8 cellular contexts compared by ENCODE assay signal in the genomic region with DNA sequence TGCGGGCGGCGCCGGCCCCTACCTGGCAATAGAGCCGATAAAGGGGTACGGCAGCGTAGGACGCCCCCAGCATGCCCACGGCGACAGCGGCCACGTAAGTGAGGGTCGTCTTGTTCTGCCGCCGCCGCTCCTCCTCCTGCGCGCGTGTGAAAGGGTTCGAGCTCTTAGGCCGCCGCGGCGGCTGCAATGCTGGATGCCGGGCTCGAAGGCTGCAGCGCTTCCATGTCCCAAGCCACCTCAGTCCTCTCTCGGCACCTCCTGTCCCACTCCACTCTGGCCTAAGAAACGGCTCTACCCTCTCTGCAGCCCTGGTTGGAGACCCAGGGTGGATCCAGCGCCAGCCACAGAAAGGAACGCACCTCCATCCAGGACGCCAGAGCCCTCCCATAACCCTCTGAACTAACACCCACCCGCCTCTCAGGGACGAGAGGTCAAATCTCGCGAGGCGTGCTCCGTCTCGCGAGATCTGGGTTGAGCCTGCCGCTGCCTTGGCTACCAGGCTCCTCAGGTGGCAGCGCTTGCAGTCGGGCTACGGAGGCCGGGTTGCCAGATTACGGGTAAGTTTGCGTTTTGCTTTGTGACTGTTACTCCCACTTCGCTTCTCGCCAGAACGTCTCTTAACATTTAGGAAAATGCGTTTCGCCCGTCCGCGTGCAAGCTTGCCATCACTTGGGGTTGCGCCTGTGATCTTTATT. TPM values are rescaled to one million over a fixed set of nuclear protein-coding genes. Genes with fewer than 3 reads are reported as not detected.
DNase-seq lines count a peak whose midpoint lies in the region; ATAC-seq and TF ChIP-seq lines count a peak whose summit lies in the region.

A gene with protein sequence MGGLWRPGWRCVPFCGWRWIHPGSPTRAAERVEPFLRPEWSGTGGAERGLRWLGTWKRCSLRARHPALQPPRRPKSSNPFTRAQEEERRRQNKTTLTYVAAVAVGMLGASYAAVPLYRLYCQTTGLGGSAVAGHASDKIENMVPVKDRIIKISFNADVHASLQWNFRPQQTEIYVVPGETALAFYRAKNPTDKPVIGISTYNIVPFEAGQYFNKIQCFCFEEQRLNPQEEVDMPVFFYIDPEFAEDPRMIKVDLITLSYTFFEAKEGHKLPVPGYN (minus strand): TSS at position 396 of the 695 bp plus-strand sequence. CDS start 8 bp downstream, at position 388.
A gene with protein sequence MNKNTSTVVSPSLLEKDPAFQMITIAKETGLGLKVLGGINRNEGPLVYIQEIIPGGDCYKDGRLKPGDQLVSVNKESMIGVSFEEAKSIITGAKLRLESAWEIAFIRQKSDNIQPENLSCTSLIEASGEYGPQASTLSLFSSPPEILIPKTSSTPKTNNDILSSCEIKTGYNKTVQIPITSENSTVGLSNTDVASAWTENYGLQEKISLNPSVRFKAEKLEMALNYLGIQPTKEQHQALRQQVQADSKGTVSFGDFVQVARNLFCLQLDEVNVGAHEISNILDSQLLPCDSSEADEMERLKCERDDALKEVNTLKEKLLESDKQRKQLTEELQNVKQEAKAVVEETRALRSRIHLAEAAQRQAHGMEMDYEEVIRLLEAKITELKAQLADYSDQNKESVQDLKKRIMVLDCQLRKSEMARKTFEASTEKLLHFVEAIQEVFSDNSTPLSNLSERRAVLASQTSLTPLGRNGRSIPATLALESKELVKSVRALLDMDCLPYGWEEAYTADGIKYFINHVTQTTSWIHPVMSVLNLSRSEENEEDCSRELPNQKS (plus strand): TSS at position 507 of the 695 bp plus-strand sequence. CDS start 17,455 bp downstream, outside the sequence.

- peaks cover 8 to 23% (median 18%) of the 10 kb centered on the region in 4 donors for H3K4me1 Mint-ChIP-seq in CD4-positive, alpha-beta memory T cell

- POLR2A ChIA-PET in CD4-positive, alpha-beta memory T cell (lab: Charles Lee; ENCODE audit: partially characterized antibody), result interaction anchor here (1.5 kb wide), 1 partner anchor 270 kb away, joined by 8 read pairs; no protein-coding TSS in a partner anchor

- peaks cover 4 to 16% of the 10 kb centered on the region in 2 donors for H3K36me3 Mint-ChIP-seq in CD4-positive, alpha-beta memory T cell

- no peak within 1 kb of the TSS for H3K4me3 Mint-ChIP-seq in CD4-positive, alpha-beta memory T cell

- ATAC-seq in GM19452 (IDR thresholded peaks at IDR 0.05; ENCODE audit: unreplicated experiment) (peak; percentile 89), HG03571 (IDR thresholded peaks at IDR 0.05; ENCODE audit: unreplicated experiment) (peak; percentile 89), right lobe of liver (peak; percentile 96 to 98 (median 97))

- H3K4me3 ChIP-seq in CD4-positive, alpha-beta memory T cell (ENCODE audit: low read length in 2 of 2), result peak within 1 kb of the TSS; percentile 78 to 84
- peak within 1 kb of the TSS; percentile 77 to 83 (median 80) for H3K4me3 ChIP-seq in right lobe of liver

- DNase-seq in CD4-positive, alpha-beta memory T cell, result peak; percentile 94 to 96 (median 95)
- DNase-seq in NCI-H748 treated with DMSO at 0.1 percent for 48 hours (lab: John Stamatoyannopoulos, UW) (peak; percentile 94), ecto neural progenitor cell (ENCODE audit: low spot score) (peak; percentile 98), right lobe of liver (peak; percentile 94 to 98 (median 97))
- peak; percentile 92 to 93 for DNase-seq in activated CD4-positive, alpha-beta T cell treated with anti-CD3 and anti-CD28 coated beads, Interleukin-2, amount 50 U/mL, for 48 hours
- peak; percentile 93 for DNase-seq in stimulated activated CD4-positive, alpha-beta T cell treated with anti-CD3 and anti-CD28 coated beads, Interleukin-4, amount 100 ng/mL, for 24 hours

- no peaks in the 10 kb centered on the region for H3K9me3 Mint-ChIP-seq in CD4-positive, alpha-beta memory T cell

- TF ChIP-seq POLR2A in right lobe of liver (IDR thresholded peaks at IDR 0.05), result peak; percentile 73

- H3K27me3 Mint-ChIP-seq in CD4-positive, alpha-beta memory T cell, result no peaks in the 10 kb centered on the region

- peak within 1 kb of the TSS; percentile 90 for H3K27ac ChIP-seq in CD4-positive, alpha-beta memory T cell (ENCODE audit: low read depth, low read length)
- peak within 1 kb of the TSS; percentile 64 to 78 (median 74) for H3K27ac ChIP-seq in right lobe of liver

- peak in 3 of 4 donors; percentile 24 to 45 (median 38) for TF ChIP-seq CTCF in right lobe of liver (IDR thresholded peaks at IDR 0.05)

- peaks cover 29% of the 10 kb centered on the region for H3K4me1 ChIP-seq in CD4-positive, alpha-beta memory T cell (ENCODE audit: insufficient read depth, low read length)
- peaks cover 0 to 30% (median 0%) of the 10 kb centered on the region in 4 donors for H3K4me1 ChIP-seq in right lobe of liver

- no peaks in the 10 kb centered on the region for H3K27me3 ChIP-seq in CD4-positive, alpha-beta memory T cell (ENCODE audit: insufficient read depth, low read length)
- no peaks in the 10 kb centered on the region for H3K27me3 ChIP-seq in right lobe of liver

- H3K27ac Mint-ChIP-seq in CD4-positive, alpha-beta memory T cell, result no peak within 1 kb of the TSS

- 1% methylated on average over 33 of the region's 56 CpGs for WGBS in right lobe of liver (ENCODE audit: insufficient coverage, low coverage, low lambda C conversion rate, missing lambda C conversion rate)

- intact Hi-C loops in CD4-positive, alpha-beta memory T cell (cut with micrococcal nuclease), result loop anchor here (1.0 to 10.0 kb wide), 6 partner anchors 8 to 1866 kb away; a partner anchor contains a TSS
- intact Hi-C loops in right lobe of liver (cut with DNase I), result no loop called here

- CTCF ChIA-PET in CD4-positive, alpha-beta memory T cell (lab: Charles Lee; ENCODE audit: partially characterized antibody), result interaction anchor here (1.3 to 2.6 kb wide), 2 partner anchors 25 to 272 kb away, joined by 3 to 10 read pairs; no protein-coding TSS in a partner anchor

- no peaks in the 10 kb centered on the region for H3K9me3 ChIP-seq in CD4-positive, alpha-beta memory T cell (ENCODE audit: control insufficient read depth in 1 of 2, low read length in 2 of 2)
- no peaks in the 10 kb centered on the region for H3K9me3 ChIP-seq in right lobe of liver

- peaks cover 6% of the 10 kb centered on the region for H3K36me3 ChIP-seq in CD4-positive, alpha-beta memory T cell (ENCODE audit: insufficient read depth, low read length)
- peaks cover 0 to 9% (median 4%) of the 10 kb centered on the region in 4 donors for H3K36me3 ChIP-seq in right lobe of liver

RNA-seq across cellular contexts. Expression of the first gene that starts in this region (rescaled TPM):
- 10 to 100 TPM; 84.0 to 86.0 TPM for total RNA-seq in CD4-positive, alpha-beta memory T cell
- 10 to 100 TPM; 58.0 to 83.4 TPM for polyA plus RNA-seq in CD4-positive, alpha-beta memory T cell
- 10 to 100 TPM; 20.4 to 29.1 (median 24.8) TPM for total RNA-seq in right lobe of liver

RNA-seq across cellular contexts. Expression of the second gene that starts in this region (rescaled TPM):
- total RNA-seq in CD4-positive, alpha-beta memory T cell, result 10 to 100 TPM; 11.1 to 12.8 TPM
- polyA plus RNA-seq in CD4-positive, alpha-beta memory T cell, result 1 to 10 TPM; 1.5 to 3.5 TPM
- 10 to 100 TPM in 1 of 6 experiments, 1 to 10 TPM in 5; 2.2 to 14.8 (median 3.7) TPM for total RNA-seq in right lobe of liver

Comparison
In these comparisons a context has a peak if more than half of its experiments do, and no peak if none do; other contexts are left out.
1. Peak in every context shown above with its lines: DNase-seq, ATAC-seq, H3K4me3 ChIP-seq and H3K27ac ChIP-seq.